In genomic region chr1:11651017-11651416, GRCh38 we compare ENCODE assay signal across 1 cellular context.
TF ChIP-seq lines count a peak whose summit lies in the region.

No MANE protein-coding gene starts in this region.

TF ChIP-seq in H1, 55 proteins besides CTCF, POLR2A, EP300 and RAD21:
- TF ChIP-seq BACH1 (IDR thresholded peaks at IDR 0.05; ENCODE audit: low read length): no peak
- no peak for TF ChIP-seq POU5F1 (IDR thresholded peaks at IDR 0.05; ENCODE audit: low read depth, low read length)
- TF ChIP-seq NANOG (IDR thresholded peaks at IDR 0.05; ENCODE audit: insufficient read depth, low read depth, low read length, poor library complexity, severe bottlenecking): no peak
- no peak for TF ChIP-seq E2F6 (IDR thresholded peaks at IDR 0.05)
- TF ChIP-seq SP1 (IDR thresholded peaks at IDR 0.05; ENCODE audit: low read depth, low read length): no peak
